Comparison of ENCODE assay signal across 1 cellular context in the genomic region with DNA sequence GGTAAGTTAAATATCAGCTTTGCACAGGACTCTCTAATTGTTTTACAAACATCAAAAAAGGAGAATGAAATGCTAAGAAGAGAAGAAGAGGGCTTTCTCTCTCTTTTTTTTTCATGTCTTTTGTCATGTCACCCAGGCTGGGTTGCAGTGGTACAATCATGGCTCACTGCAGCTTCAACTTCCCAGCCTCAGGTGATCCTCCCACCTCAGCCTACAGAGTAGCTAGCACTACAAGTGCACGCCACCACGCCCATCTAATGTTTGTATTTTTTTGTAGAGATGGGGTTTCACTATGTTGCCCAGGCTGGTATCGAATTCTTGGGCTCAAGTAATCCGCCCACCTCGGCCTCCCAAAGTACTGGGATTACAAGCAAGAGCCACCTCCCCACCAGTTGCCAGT.
TF ChIP-seq lines count a peak whose summit lies in the region.

No MANE protein-coding gene starts in this region.

TF ChIP-seq in GM23338, 12 proteins besides CTCF, POLR2A, EP300 and RAD21 (continued from another document):
- TF ChIP-seq, protein P1, sequence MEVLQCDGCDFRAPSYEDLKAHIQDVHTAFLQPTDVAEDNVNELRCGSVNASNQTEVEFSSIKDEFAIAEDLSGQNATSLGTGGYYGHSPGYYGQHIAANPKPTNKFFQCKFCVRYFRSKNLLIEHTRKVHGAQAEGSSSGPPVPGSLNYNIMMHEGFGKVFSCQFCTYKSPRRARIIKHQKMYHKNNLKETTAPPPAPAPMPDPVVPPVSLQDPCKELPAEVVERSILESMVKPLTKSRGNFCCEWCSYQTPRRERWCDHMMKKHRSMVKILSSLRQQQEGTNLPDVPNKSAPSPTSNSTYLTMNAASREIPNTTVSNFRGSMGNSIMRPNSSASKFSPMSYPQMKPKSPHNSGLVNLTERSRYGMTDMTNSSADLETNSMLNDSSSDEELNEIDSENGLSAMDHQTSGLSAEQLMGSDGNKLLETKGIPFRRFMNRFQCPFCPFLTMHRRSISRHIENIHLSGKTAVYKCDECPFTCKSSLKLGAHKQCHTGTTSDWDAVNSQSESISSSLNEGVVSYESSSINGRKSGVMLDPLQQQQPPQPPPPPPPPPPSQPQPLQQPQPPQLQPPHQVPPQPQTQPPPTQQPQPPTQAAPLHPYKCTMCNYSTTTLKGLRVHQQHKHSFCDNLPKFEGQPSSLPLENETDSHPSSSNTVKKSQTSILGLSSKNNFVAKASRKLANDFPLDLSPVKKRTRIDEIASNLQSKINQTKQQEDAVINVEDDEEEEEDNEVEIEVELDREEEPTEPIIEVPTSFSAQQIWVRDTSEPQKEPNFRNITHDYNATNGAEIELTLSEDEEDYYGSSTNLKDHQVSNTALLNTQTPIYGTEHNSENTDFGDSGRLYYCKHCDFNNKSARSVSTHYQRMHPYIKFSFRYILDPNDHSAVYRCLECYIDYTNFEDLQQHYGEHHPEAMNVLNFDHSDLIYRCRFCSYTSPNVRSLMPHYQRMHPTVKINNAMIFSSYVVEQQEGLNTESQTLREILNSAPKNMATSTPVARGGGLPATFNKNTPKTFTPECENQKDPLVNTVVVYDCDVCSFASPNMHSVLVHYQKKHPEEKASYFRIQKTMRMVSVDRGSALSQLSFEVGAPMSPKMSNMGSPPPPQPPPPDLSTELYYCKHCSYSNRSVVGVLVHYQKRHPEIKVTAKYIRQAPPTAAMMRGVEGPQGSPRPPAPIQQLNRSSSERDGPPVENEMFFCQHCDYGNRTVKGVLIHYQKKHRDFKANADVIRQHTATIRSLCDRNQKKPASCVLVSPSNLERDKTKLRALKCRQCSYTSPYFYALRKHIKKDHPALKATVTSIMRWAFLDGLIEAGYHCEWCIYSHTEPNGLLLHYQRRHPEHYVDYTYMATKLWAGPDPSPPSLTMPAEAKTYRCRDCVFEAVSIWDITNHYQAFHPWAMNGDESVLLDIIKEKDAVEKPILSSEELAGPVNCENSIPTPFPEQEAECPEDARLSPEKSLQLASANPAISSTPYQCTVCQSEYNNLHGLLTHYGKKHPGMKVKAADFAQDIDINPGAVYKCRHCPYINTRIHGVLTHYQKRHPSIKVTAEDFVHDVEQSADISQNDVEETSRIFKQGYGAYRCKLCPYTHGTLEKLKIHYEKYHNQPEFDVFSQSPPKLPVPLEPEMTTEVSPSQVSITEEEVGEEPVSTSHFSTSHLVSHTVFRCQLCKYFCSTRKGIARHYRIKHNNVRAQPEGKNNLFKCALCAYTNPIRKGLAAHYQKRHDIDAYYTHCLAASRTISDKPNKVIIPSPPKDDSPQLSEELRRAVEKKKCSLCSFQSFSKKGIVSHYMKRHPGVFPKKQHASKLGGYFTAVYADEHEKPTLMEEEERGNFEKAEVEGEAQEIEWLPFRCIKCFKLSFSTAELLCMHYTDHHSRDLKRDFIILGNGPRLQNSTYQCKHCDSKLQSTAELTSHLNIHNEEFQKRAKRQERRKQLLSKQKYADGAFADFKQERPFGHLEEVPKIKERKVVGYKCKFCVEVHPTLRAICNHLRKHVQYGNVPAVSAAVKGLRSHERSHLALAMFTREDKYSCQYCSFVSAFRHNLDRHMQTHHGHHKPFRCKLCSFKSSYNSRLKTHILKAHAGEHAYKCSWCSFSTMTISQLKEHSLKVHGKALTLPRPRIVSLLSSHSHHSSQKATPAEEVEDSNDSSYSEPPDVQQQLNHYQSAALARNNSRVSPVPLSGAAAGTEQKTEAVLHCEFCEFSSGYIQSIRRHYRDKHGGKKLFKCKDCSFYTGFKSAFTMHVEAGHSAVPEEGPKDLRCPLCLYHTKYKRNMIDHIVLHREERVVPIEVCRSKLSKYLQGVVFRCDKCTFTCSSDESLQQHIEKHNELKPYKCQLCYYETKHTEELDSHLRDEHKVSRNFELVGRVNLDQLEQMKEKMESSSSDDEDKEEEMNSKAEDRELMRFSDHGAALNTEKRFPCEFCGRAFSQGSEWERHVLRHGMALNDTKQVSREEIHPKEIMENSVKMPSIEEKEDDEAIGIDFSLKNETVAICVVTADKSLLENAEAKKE (CRISPR knock-in tag; IDR thresholded peaks at IDR 0.05) = no peak
- no peak for TF ChIP-seq EZH2 (IDR thresholded peaks at IDR 0.05; ENCODE audit: low read depth, unreplicated experiment)
- TF ChIP-seq, protein P2, sequence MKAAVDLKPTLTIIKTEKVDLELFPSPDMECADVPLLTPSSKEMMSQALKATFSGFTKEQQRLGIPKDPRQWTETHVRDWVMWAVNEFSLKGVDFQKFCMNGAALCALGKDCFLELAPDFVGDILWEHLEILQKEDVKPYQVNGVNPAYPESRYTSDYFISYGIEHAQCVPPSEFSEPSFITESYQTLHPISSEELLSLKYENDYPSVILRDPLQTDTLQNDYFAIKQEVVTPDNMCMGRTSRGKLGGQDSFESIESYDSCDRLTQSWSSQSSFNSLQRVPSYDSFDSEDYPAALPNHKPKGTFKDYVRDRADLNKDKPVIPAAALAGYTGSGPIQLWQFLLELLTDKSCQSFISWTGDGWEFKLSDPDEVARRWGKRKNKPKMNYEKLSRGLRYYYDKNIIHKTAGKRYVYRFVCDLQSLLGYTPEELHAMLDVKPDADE (IDR thresholded peaks at IDR 0.05) = no peak
- TF ChIP-seq ZNF114 (CRISPR knock-in tag; IDR thresholded peaks at IDR 0.05) = no peak
- TF ChIP-seq POLR2AphosphoS5 (IDR thresholded peaks at IDR 0.05; ENCODE audit: low read depth) = no peak
- TF ChIP-seq ZNF331 (CRISPR knock-in tag; IDR thresholded peaks at IDR 0.05; ENCODE audit: low read depth) = no peak
- no peak for TF ChIP-seq NANOG (IDR thresholded peaks at IDR 0.05; ENCODE audit: borderline replicate concordance)
- TF ChIP-seq, protein P3, sequence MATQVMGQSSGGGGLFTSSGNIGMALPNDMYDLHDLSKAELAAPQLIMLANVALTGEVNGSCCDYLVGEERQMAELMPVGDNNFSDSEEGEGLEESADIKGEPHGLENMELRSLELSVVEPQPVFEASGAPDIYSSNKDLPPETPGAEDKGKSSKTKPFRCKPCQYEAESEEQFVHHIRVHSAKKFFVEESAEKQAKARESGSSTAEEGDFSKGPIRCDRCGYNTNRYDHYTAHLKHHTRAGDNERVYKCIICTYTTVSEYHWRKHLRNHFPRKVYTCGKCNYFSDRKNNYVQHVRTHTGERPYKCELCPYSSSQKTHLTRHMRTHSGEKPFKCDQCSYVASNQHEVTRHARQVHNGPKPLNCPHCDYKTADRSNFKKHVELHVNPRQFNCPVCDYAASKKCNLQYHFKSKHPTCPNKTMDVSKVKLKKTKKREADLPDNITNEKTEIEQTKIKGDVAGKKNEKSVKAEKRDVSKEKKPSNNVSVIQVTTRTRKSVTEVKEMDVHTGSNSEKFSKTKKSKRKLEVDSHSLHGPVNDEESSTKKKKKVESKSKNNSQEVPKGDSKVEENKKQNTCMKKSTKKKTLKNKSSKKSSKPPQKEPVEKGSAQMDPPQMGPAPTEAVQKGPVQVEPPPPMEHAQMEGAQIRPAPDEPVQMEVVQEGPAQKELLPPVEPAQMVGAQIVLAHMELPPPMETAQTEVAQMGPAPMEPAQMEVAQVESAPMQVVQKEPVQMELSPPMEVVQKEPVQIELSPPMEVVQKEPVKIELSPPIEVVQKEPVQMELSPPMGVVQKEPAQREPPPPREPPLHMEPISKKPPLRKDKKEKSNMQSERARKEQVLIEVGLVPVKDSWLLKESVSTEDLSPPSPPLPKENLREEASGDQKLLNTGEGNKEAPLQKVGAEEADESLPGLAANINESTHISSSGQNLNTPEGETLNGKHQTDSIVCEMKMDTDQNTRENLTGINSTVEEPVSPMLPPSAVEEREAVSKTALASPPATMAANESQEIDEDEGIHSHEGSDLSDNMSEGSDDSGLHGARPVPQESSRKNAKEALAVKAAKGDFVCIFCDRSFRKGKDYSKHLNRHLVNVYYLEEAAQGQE (IDR thresholded peaks at IDR 0.05; ENCODE audit: unreplicated experiment) = no peak
- no peak for TF ChIP-seq STAT1 (IDR thresholded peaks at IDR 0.05; ENCODE audit: unreplicated experiment)
- no peak for TF ChIP-seq EZH2phosphoT487 (IDR thresholded peaks at IDR 0.05; ENCODE audit: unreplicated experiment)
